ENCODE assay signal across 22 cellular contexts in genomic region chr12:128786741-128787391, GRCh38. TPM values are rescaled to one million over a fixed set of nuclear protein-coding genes. Genes with fewer than 3 reads are reported as not detected.
A peak's percentile ranks its signal among the peaks of the same experiment; 100 is the strongest.
DNase-seq lines count a peak whose midpoint lies in the region; ATAC-seq lines count a peak whose summit lies in the region.
"Had no signal": no experiment of that assay in that cellular context is flagged by ENCODE, and none has a peak within 500 bp of the region (broad histone marks: within the 10 kb centered on the region; RNA-seq: fewer than 3 reads in every experiment).

No MANE protein-coding gene starts in this region.

- H3K27ac ChIP-seq in aorta (ENCODE audit: low read depth in 1 of 2, low read length in 2 of 2) = no peak overlapping the region
- H3K27ac ChIP-seq: 22Rv1, GM23248 had no signal

- H3K27ac Mint-ChIP-seq in immature natural killer cell (peak overlapping the region in 4 of 6 donors; percentile 36 to 71 (median 49)), naive B cell (peak overlapping the region in 4 of 6 donors; percentile 26 to 93 (median 67))
- H3K27ac Mint-ChIP-seq: CD4-positive, CD25-positive, alpha-beta regulatory T cell; H9 had no signal

- H3K36me3 Mint-ChIP-seq in immature natural killer cell (peaks cover 9 to 16% (median 15%) of the 10 kb centered on the region in 3 donors), naive B cell (no peaks in the 10 kb centered on the region)

- H3K9me3 ChIP-seq in aorta (ENCODE audit: control insufficient read depth, low read length) = no peaks in the 10 kb centered on the region
- H3K9me3 ChIP-seq: BE2C, MG63 had no signal

- H3K27me3 ChIP-seq in aorta (ENCODE audit: control insufficient read depth in 1 of 2, insufficient read depth in 2 of 2, low read length in 1 of 2) = no peaks in the 10 kb centered on the region
- H3K27me3 ChIP-seq: BE2C, MG63 had no signal

- H3K4me3 ChIP-seq in aorta (ENCODE audit: low read length in 2 of 2) = no peak overlapping the region
- H3K4me3 ChIP-seq: GM23248, MG63 had no signal

- H3K4me3 Mint-ChIP-seq in immature natural killer cell = no peak overlapping the region
- peak overlapping the region in 3 of 8 donors; percentile 22 to 47 (median 42) for H3K4me3 Mint-ChIP-seq in naive B cell
- H3K4me3 Mint-ChIP-seq: CD4-positive, CD25-positive, alpha-beta regulatory T cell; H9 had no signal

- no peaks in the 10 kb centered on the region for H3K4me1 ChIP-seq in aorta (ENCODE audit: control insufficient read depth in 1 of 2, insufficient read depth in 2 of 2, low read length in 2 of 2)
- H3K4me1 ChIP-seq: BE2C had no signal

- no peaks in the 10 kb centered on the region for H3K36me3 ChIP-seq in aorta (ENCODE audit: control insufficient read depth in 1 of 2, insufficient read depth in 2 of 2, low read length in 1 of 2)
- H3K36me3 ChIP-seq: MG63 had no signal

- ATAC-seq in Right ventricle myocardium inferior = no peak
- ATAC-seq in naive B cell (ENCODE audit: low read depth in 2 of 2) = no peak
- ATAC-seq in aorta (ENCODE audit: low FRiP score) = peak; percentile 21
- ATAC-seq: HepG2 had no signal

- H3K9me3 Mint-ChIP-seq in immature natural killer cell (no peaks in the 10 kb centered on the region), naive B cell (no peaks in the 10 kb centered on the region)
- H3K9me3 Mint-ChIP-seq: CD4-positive, CD25-positive, alpha-beta regulatory T cell had no signal

- intact Hi-C loops in cardiac septum (cut with DNase I) (no loop called here), Right ventricle myocardium inferior (cut with DNase I) (no loop called here), aorta (cut with DNase I) (no loop called here)

- WGBS in aorta, 2 donors = 92 to 93% methylated on average over 17 of the region's 17 CpGs

- H3K4me1 Mint-ChIP-seq in immature natural killer cell = peaks cover 62 to 68% of the 10 kb centered on the region in 2 donors
- H3K4me1 Mint-ChIP-seq in naive B cell = peaks cover 55 to 80% (median 58%) of the 10 kb centered on the region in 3 donors

- peak; percentile 62 for DNase-seq in cardiac septum (ENCODE audit: low spot score)
- DNase-seq in Right ventricle myocardium inferior (ENCODE audit: missing footprints) = no peak
- no peak for DNase-seq in immature natural killer cell
- DNase-seq in naive B cell = no peak
- no peak for DNase-seq in aorta
- DNase-seq in stimulated activated CD8-positive, alpha-beta memory T cell treated with anti-CD3 and anti-CD28 coated beads, Interleukin-4, amount 100 ng/mL, for 48 hours = no peak
- DNase-seq in NCI-H2107 (lab: John Stamatoyannopoulos, UW) = no peak
- no peak for DNase-seq in HK-2 (ENCODE audit: unreplicated experiment)
- DNase-seq: BE2C; CD4-positive, CD25-positive, alpha-beta regulatory T cell; DMS153; DND-41; GM23248; H9; MG63; NCI-H1694; NCI-H446 treated with DMSO at 0.1 percent for 48 hours; NCI-H526; RPMI8226; SHP77 treated with DMSO at 0.1 percent for 48 hours had no signal

- peaks cover 16 to 18% (median 17%) of the 10 kb centered on the region in 3 donors for H3K27me3 Mint-ChIP-seq in immature natural killer cell (ENCODE audit: low read depth in 3 of 3)
- H3K27me3 Mint-ChIP-seq in naive B cell = peaks cover 0 to 4% (median 0%) of the 10 kb centered on the region in 3 donors
- H3K27me3 Mint-ChIP-seq: CD4-positive, CD25-positive, alpha-beta regulatory T cell had no signal

RNA-seq across cellular contexts. Expression of gene SLC15A4, which starts 36.9 kb away (rescaled TPM):
- total RNA-seq in cardiac septum (15.8 TPM), Right ventricle myocardium inferior (16.3 TPM), aorta (10 to 100 TPM; 36.2 to 38.6 TPM)
- polyA plus RNA-seq in immature natural killer cell (10 to 100 TPM; 36.3 to 39.2 (median 39.0) TPM), naive B cell (ENCODE audit: low read depth in 6 of 6) (10 to 100 TPM in 4 of 6 donors, 1 to 10 TPM in 2; 4.5 to 34.3 (median 13.8) TPM), aorta (10 to 100 TPM; 16.0 to 21.1 TPM)
